In the genomic region with DNA sequence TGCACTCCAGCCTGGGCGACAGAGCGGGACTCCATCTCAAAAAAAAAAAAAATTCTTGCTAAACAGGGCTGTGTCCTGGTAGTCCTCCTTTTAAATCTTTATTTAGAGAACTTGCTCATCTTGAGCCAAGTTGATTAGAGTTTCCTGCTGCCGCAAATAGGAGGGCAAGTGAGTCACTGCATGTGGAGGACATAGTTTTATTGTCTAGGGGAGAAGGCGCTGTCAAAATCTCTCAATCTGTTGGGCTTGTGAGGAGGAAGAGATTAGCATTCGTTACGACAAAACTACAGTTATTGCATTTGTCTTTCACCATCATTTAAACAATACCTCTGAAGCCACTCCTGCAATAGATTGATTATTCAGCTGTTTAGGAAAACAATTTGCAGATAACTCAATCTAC, we compare ENCODE assay signal across 1 cellular context.
TF ChIP-seq lines count a peak whose summit lies in the region.

No MANE protein-coding gene starts in this region.

TF ChIP-seq in K562, 482 proteins besides CTCF, POLR2A, EP300 and RAD21 (continues in another document):
- 0 out of 2 replicates have a peak, but pooled peaks have one; percentile 5 for TF ChIP-seq KAT7 (CRISPR knock-in tag; IDR thresholded peaks at IDR 0.05; ENCODE audit: borderline replicate concordance)
- peak; percentile 77 for TF ChIP-seq JUND (IDR thresholded peaks at IDR 0.05; ENCODE audit: borderline replicate concordance, low read depth, low read length)
- TF ChIP-seq JUND (tag; IDR thresholded peaks at IDR 0.05; ENCODE audit: borderline replicate concordance, low read depth, low read length), result peak; percentile 71; the same call in 1 of the 3 replicates
- TF ChIP-seq, protein P1, sequence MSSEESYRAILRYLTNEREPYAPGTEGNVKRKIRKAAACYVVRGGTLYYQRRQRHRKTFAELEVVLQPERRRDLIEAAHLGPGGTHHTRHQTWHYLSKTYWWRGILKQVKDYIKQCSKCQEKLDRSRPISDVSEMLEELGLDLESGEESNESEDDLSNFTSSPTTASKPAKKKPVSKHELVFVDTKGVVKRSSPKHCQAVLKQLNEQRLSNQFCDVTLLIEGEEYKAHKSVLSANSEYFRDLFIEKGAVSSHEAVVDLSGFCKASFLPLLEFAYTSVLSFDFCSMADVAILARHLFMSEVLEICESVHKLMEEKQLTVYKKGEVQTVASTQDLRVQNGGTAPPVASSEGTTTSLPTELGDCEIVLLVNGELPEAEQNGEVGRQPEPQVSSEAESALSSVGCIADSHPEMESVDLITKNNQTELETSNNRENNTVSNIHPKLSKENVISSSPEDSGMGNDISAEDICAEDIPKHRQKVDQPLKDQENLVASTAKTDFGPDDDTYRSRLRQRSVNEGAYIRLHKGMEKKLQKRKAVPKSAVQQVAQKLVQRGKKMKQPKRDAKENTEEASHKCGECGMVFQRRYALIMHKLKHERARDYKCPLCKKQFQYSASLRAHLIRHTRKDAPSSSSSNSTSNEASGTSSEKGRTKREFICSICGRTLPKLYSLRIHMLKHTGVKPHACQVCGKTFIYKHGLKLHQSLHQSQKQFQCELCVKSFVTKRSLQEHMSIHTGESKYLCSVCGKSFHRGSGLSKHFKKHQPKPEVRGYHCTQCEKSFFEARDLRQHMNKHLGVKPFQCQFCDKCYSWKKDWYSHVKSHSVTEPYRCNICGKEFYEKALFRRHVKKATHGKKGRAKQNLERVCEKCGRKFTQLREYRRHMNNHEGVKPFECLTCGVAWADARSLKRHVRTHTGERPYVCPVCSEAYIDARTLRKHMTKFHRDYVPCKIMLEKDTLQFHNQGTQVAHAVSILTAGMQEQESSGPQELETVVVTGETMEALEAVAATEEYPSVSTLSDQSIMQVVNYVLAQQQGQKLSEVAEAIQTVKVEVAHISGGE (CRISPR knock-in tag; IDR thresholded peaks at IDR 0.05), result no peak
- no peak for TF ChIP-seq OTX1 (CRISPR knock-in tag; IDR thresholded peaks at IDR 0.05)
- TF ChIP-seq, protein P2, sequence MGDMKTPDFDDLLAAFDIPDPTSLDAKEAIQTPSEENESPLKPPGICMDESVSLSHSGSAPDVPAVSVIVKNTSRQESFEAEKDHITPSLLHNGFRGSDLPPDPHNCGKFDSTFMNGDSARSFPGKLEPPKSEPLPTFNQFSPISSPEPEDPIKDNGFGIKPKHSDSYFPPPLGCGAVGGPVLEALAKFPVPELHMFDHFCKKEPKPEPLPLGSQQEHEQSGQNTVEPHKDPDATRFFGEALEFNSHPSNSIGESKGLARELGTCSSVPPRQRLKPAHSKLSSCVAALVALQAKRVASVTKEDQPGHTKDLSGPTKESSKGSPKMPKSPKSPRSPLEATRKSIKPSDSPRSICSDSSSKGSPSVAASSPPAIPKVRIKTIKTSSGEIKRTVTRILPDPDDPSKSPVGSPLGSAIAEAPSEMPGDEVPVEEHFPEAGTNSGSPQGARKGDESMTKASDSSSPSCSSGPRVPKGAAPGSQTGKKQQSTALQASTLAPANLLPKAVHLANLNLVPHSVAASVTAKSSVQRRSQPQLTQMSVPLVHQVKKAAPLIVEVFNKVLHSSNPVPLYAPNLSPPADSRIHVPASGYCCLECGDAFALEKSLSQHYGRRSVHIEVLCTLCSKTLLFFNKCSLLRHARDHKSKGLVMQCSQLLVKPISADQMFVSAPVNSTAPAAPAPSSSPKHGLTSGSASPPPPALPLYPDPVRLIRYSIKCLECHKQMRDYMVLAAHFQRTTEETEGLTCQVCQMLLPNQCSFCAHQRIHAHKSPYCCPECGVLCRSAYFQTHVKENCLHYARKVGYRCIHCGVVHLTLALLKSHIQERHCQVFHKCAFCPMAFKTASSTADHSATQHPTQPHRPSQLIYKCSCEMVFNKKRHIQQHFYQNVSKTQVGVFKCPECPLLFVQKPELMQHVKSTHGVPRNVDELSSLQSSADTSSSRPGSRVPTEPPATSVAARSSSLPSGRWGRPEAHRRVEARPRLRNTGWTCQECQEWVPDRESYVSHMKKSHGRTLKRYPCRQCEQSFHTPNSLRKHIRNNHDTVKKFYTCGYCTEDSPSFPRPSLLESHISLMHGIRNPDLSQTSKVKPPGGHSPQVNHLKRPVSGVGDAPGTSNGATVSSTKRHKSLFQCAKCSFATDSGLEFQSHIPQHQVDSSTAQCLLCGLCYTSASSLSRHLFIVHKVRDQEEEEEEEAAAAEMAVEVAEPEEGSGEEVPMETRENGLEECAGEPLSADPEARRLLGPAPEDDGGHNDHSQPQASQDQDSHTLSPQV (IDR thresholded peaks at IDR 0.05), result no peak
- no peak for TF ChIP-seq POLR3G (IDR thresholded peaks at IDR 0.05; ENCODE audit: extremely low read depth, insufficient read length, insufficient replicate concordance)
- TF ChIP-seq CBFA2T3 (IDR thresholded peaks at IDR 0.05), result peak; percentile 29; the same call in 1 of the 2 replicates
- TF ChIP-seq ETV1 (tag; conservative IDR thresholded peaks at IDR 0.05; ENCODE audit: low read depth), result 0 out of 2 replicates have a peak, but pooled peaks have one; percentile 10
- no peak for TF ChIP-seq ZNF282 (CRISPR knock-in tag; IDR thresholded peaks at IDR 0.05)
- TF ChIP-seq SOX6 (IDR thresholded peaks at IDR 0.05), result peak; percentile 85
- peak; percentile 81 for TF ChIP-seq CEBPG (CRISPR knock-in tag; IDR thresholded peaks at IDR 0.05)
- TF ChIP-seq CEBPG (tag; conservative IDR thresholded peaks at IDR 0.05 in 1 of 2, IDR thresholded peaks at IDR 0.05 in 1 of 2), result peak in 1 of 2 experiments; percentile 93; a peak in 2 of 4 replicates
- TF ChIP-seq ZNF551 (CRISPR knock-in tag; IDR thresholded peaks at IDR 0.05), result no peak
- no peak for TF ChIP-seq GTF2E2 (tag; IDR thresholded peaks at IDR 0.05)
- no peak for TF ChIP-seq NR1H2 (CRISPR knock-in tag; IDR thresholded peaks at IDR 0.05)
- TF ChIP-seq CXXC5 (CRISPR knock-in tag; IDR thresholded peaks at IDR 0.05), result 0 out of 2 replicates have a peak, but pooled peaks have one; percentile 9
- TF ChIP-seq, protein P3, sequence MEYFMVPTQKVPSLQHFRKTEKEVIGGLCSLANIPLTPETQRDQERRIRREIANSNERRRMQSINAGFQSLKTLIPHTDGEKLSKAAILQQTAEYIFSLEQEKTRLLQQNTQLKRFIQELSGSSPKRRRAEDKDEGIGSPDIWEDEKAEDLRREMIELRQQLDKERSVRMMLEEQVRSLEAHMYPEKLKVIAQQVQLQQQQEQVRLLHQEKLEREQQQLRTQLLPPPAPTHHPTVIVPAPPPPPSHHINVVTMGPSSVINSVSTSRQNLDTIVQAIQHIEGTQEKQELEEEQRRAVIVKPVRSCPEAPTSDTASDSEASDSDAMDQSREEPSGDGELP (CRISPR knock-in tag; IDR thresholded peaks at IDR 0.05; ENCODE audit: borderline replicate concordance), result 0 out of 2 replicates have a peak, but pooled peaks have one; percentile 16
- no peak for TF ChIP-seq GABPB2 (CRISPR knock-in tag; conservative IDR thresholded peaks at IDR 0.05)
- TF ChIP-seq, protein P4, sequence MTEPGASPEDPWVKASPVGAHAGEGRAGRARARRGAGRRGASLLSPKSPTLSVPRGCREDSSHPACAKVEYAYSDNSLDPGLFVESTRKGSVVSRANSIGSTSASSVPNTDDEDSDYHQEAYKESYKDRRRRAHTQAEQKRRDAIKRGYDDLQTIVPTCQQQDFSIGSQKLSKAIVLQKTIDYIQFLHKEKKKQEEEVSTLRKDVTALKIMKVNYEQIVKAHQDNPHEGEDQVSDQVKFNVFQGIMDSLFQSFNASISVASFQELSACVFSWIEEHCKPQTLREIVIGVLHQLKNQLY (CRISPR knock-in tag; conservative IDR thresholded peaks at IDR 0.05), result no peak
- 0 out of 2 replicates have a peak, but pooled peaks have one; percentile 41 for TF ChIP-seq CREM (IDR thresholded peaks at IDR 0.05; ENCODE audit: low read depth)
- TF ChIP-seq, protein P5, sequence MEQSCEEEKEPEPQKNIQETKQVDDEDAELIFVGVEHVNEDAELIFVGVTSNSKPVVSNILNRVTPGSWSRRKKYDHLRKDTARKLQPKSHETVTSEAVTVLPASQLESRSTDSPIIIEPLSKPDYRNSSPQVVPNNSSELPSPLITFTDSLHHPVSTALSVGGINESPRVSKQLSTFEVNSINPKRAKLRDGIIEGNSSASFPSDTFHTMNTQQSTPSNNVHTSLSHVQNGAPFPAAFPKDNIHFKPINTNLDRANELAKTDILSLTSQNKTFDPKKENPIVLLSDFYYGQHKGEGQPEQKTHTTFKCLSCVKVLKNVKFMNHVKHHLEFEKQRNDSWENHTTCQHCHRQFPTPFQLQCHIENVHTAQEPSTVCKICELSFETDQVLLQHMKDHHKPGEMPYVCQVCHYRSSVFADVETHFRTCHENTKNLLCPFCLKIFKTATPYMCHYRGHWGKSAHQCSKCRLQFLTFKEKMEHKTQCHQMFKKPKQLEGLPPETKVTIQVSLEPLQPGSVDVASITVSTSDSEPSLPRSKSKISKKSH (CRISPR knock-in tag; IDR thresholded peaks at IDR 0.05), result no peak
- TF ChIP-seq CCNT2 (IDR thresholded peaks at IDR 0.05; ENCODE audit: borderline replicate concordance, extremely low read depth, insufficient read length, low read depth, low read length), result no peak
- TF ChIP-seq, protein P6, sequence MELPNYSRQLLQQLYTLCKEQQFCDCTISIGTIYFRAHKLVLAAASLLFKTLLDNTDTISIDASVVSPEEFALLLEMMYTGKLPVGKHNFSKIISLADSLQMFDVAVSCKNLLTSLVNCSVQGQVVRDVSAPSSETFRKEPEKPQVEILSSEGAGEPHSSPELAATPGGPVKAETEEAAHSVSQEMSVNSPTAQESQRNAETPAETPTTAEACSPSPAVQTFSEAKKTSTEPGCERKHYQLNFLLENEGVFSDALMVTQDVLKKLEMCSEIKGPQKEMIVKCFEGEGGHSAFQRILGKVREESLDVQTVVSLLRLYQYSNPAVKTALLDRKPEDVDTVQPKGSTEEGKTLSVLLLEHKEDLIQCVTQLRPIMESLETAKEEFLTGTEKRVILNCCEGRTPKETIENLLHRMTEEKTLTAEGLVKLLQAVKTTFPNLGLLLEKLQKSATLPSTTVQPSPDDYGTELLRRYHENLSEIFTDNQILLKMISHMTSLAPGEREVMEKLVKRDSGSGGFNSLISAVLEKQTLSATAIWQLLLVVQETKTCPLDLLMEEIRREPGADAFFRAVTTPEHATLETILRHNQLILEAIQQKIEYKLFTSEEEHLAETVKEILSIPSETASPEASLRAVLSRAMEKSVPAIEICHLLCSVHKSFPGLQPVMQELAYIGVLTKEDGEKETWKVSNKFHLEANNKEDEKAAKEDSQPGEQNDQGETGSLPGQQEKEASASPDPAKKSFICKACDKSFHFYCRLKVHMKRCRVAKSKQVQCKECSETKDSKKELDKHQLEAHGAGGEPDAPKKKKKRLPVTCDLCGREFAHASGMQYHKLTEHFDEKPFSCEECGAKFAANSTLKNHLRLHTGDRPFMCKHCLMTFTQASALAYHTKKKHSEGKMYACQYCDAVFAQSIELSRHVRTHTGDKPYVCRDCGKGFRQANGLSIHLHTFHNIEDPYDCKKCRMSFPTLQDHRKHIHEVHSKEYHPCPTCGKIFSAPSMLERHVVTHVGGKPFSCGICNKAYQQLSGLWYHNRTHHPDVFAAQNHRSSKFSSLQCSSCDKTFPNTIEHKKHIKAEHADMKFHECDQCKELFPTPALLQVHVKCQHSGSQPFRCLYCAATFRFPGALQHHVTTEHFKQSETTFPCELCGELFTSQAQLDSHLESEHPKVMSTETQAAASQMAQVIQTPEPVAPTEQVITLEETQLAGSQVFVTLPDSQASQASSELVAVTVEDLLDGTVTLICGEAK (IDR thresholded peaks at IDR 0.05), result peak; percentile 69
- TF ChIP-seq, protein P6 (CRISPR knock-in tag; IDR thresholded peaks at IDR 0.05), result no peak
- TF ChIP-seq, protein P7, sequence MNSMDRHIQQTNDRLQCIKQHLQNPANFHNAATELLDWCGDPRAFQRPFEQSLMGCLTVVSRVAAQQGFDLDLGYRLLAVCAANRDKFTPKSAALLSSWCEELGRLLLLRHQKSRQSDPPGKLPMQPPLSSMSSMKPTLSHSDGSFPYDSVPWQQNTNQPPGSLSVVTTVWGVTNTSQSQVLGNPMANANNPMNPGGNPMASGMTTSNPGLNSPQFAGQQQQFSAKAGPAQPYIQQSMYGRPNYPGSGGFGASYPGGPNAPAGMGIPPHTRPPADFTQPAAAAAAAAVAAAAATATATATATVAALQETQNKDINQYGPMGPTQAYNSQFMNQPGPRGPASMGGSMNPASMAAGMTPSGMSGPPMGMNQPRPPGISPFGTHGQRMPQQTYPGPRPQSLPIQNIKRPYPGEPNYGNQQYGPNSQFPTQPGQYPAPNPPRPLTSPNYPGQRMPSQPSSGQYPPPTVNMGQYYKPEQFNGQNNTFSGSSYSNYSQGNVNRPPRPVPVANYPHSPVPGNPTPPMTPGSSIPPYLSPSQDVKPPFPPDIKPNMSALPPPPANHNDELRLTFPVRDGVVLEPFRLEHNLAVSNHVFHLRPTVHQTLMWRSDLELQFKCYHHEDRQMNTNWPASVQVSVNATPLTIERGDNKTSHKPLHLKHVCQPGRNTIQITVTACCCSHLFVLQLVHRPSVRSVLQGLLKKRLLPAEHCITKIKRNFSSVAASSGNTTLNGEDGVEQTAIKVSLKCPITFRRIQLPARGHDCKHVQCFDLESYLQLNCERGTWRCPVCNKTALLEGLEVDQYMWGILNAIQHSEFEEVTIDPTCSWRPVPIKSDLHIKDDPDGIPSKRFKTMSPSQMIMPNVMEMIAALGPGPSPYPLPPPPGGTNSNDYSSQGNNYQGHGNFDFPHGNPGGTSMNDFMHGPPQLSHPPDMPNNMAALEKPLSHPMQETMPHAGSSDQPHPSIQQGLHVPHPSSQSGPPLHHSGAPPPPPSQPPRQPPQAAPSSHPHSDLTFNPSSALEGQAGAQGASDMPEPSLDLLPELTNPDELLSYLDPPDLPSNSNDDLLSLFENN (IDR thresholded peaks at IDR 0.05; ENCODE audit: low read depth in 2 of 2, low read length in 2 of 2), result no peak
- no peak for TF ChIP-seq WHSC1 (IDR thresholded peaks at IDR 0.05; ENCODE audit: low read length)
- no peak for TF ChIP-seq C11orf30 (IDR thresholded peaks at IDR 0.05; ENCODE audit: low read depth)
- no peak for TF ChIP-seq SETDB1 (IDR thresholded peaks at IDR 0.05; ENCODE audit: low read length)
